ENCODE assay signal across 11 cellular contexts in the genomic region with DNA sequence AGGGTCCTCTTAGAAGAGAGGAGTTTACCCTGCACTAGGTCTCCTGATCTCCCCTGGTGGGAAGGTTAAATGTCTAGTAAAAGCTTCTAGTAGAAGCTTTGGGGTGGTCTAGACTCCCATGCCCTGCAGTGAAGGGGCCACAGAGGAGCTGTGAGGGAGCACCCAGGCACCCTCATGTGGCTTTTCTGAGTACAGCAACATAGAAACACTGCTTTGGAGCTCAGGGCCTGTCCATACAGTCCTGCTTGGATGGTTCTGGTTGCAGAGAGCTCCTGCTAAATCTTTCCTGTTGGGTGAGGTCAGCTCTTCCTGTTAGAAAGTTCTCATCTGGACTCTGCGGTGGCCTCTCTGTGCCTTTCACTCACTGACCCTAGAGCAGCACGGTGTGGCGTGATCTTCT. TPM values are rescaled to one million over a fixed set of nuclear protein-coding genes. Genes with fewer than 3 reads are reported as not detected.
DNase-seq lines count a peak whose midpoint lies in the region; ATAC-seq, FAIRE-seq and TF ChIP-seq lines count a peak whose summit lies in the region.
"Had no signal": no experiment of that assay in that cellular context is flagged by ENCODE, and none has a peak within 500 bp of the region (broad histone marks: within the 10 kb centered on the region; RNA-seq: fewer than 3 reads in every experiment).

No MANE protein-coding gene starts in this region.

- H3K4me1 Mint-ChIP-seq in CD4-positive, alpha-beta memory T cell, result no peaks in the 10 kb centered on the region
- H3K4me1 Mint-ChIP-seq: memory B cell had no signal

- no peak overlapping the region for H3K4me2 ChIP-seq in K562 (ENCODE audit: insufficient read depth, low read length)

- H3K4me1 ChIP-seq in K562 (replicated peaks in 1 of 2; ENCODE audit: control insufficient read depth in 2 of 2, insufficient read depth in 2 of 2, low read length in 2 of 2), result no peaks in the 10 kb centered on the region
- H3K4me1 ChIP-seq in right lobe of liver, result no peaks in the 10 kb centered on the region
- H3K4me1 ChIP-seq in CD4-positive, alpha-beta memory T cell (ENCODE audit: insufficient read depth, low read length), result no peaks in the 10 kb centered on the region
- no peaks in the 10 kb centered on the region for H3K4me1 ChIP-seq in suprapubic skin
- H3K4me1 ChIP-seq: stomach had no signal

- peaks cover 48 to 70% of the 10 kb centered on the region in 2 donors for H3K36me3 Mint-ChIP-seq in CD4-positive, alpha-beta memory T cell

- TF ChIP-seq CTCF in K562 (IDR thresholded peaks at IDR 0.05 in 2 of 3, conservative IDR thresholded peaks at IDR 0.05 in 1 of 3; ENCODE audit: insufficient read depth in 2 of 3, low read depth in 1 of 3, low read length in 3 of 3) (peak; percentile 28 to 64 (median 51)), right lobe of liver (IDR thresholded peaks at IDR 0.05) (peak in 2 of 4 donors; percentile 11 to 27), suprapubic skin (IDR thresholded peaks at IDR 0.05) (no peak)

- H3K27ac ChIP-seq in K562 (ENCODE audit: extremely low read depth, low read depth, low read length), result no peak overlapping the region
- no peak overlapping the region for H3K27ac ChIP-seq in right lobe of liver
- H3K27ac ChIP-seq in CD4-positive, alpha-beta memory T cell (ENCODE audit: low read depth, low read length), result no peak overlapping the region
- no peak overlapping the region for H3K27ac ChIP-seq in suprapubic skin
- H3K27ac ChIP-seq: stomach had no signal

- no peak for TF ChIP-seq EP300 in K562 (IDR thresholded peaks at IDR 0.05; ENCODE audit: low read length)
- no peak for TF ChIP-seq EP300 in suprapubic skin (IDR thresholded peaks at IDR 0.05)

- CTCF ChIA-PET in K562 (lab: Yijun Ruan, JAX; ENCODE audit: low intra/inter-chr PET ratio), result no interaction called here
- CTCF ChIA-PET in CD4-positive, alpha-beta memory T cell (lab: Charles Lee; ENCODE audit: partially characterized antibody), result interaction anchor here (1.0 to 2.0 kb wide), 6 partner anchors 8 to 137 kb away, joined by 3 to 9 read pairs (median 4); no protein-coding TSS in a partner anchor

- no peak overlapping the region for H2AFZ ChIP-seq in K562 (ENCODE audit: low read depth, low read length)

- H3K9me3 ChIP-seq in K562 (replicated peaks; ENCODE audit: control insufficient read depth, insufficient read depth, low read depth, low read length) (no peaks in the 10 kb centered on the region), right lobe of liver (no peaks in the 10 kb centered on the region), suprapubic skin (no peaks in the 10 kb centered on the region)
- no peaks in the 10 kb centered on the region for H3K9me3 ChIP-seq in CD4-positive, alpha-beta memory T cell (ENCODE audit: control insufficient read depth in 1 of 2, low read length in 2 of 2)
- H3K9me3 ChIP-seq: stomach had no signal

- no peaks in the 10 kb centered on the region for H3K27me3 ChIP-seq in K562 (ENCODE audit: control insufficient read depth in 2 of 2, insufficient read depth in 2 of 2, low read length in 2 of 2)
- H3K27me3 ChIP-seq in right lobe of liver, result no peaks in the 10 kb centered on the region
- H3K27me3 ChIP-seq in CD4-positive, alpha-beta memory T cell (ENCODE audit: insufficient read depth, low read length), result no peaks in the 10 kb centered on the region
- H3K27me3 ChIP-seq in suprapubic skin, result no peaks in the 10 kb centered on the region
- H3K27me3 ChIP-seq: stomach had no signal

- intact Hi-C loops in K562 (cut with micrococcal nuclease), result no loop called here
- intact Hi-C loops in right lobe of liver (cut with DNase I), result no loop called here
- intact Hi-C loops in CD4-positive, alpha-beta memory T cell (cut with micrococcal nuclease), result no loop called here

- FAIRE-seq in K562 (lab: Jason Lieb, UNC), result no peak

- H3K27ac Mint-ChIP-seq in CD4-positive, alpha-beta memory T cell, result peak overlapping the region in 1 of 7 donors; percentile 67
- H3K27ac Mint-ChIP-seq: memory B cell had no signal

- H3K4me3 ChIP-seq in K562 (no peak overlapping the region), right lobe of liver (no peak overlapping the region), suprapubic skin (no peak overlapping the region)
- H3K4me3 ChIP-seq in CD4-positive, alpha-beta memory T cell (ENCODE audit: low read length in 2 of 2), result no peak overlapping the region
- H3K4me3 ChIP-seq: stomach had no signal

- in situ Hi-C loops in K562 (cut with MboI), result no loop called here

- H4K20me1 ChIP-seq in K562 (replicated peaks; ENCODE audit: control insufficient read depth, insufficient read depth, low read length), result no peaks in the 10 kb centered on the region

- H3K4me3 Mint-ChIP-seq in CD4-positive, alpha-beta memory T cell, result no peak overlapping the region
- H3K4me3 Mint-ChIP-seq: memory B cell had no signal

- H3K36me3 ChIP-seq in K562 (ENCODE audit: control insufficient read depth, insufficient read depth, low read length) (no peaks in the 10 kb centered on the region), right lobe of liver (no peaks in the 10 kb centered on the region), suprapubic skin (peaks cover 48% of the 10 kb centered on the region)
- H3K36me3 ChIP-seq in CD4-positive, alpha-beta memory T cell (ENCODE audit: insufficient read depth, low read length), result peaks cover 23% of the 10 kb centered on the region

- no peaks in the 10 kb centered on the region for H3K27me3 Mint-ChIP-seq in CD4-positive, alpha-beta memory T cell
- H3K27me3 Mint-ChIP-seq: memory B cell had no signal

- POLR2A ChIA-PET in K562 (lab: Yijun Ruan, JAX), result interaction anchor here (1.2 kb wide), 1 partner anchor 18 kb away, joined by 5 read pairs; no protein-coding TSS in a partner anchor
- POLR2A ChIA-PET in CD4-positive, alpha-beta memory T cell (lab: Charles Lee; ENCODE audit: partially characterized antibody), result no interaction called here

- H3K9ac ChIP-seq in K562 (ENCODE audit: insufficient read depth in 1 of 2, low read depth in 2 of 2, low read length in 2 of 2), result no peak overlapping the region

- no TSS peak for BruUV-seq in K562 (replicated peaks; lab: Mats Ljungman, UMichigan)

- 77% methylated on average over 3 of the region's 3 CpGs for WGBS in K562 (ENCODE audit: insufficient coverage, low coverage, missing lambda C conversion rate)
- 62% methylated on average over 2 of the region's 3 CpGs for WGBS in right lobe of liver (ENCODE audit: insufficient coverage, low coverage, low lambda C conversion rate, missing lambda C conversion rate)
- WGBS in suprapubic skin, result 89% methylated on average over 3 of the region's 3 CpGs

- H3K79me2 ChIP-seq in K562 (ENCODE audit: control insufficient read depth, insufficient read depth, low read length), result no peaks in the 10 kb centered on the region

- TF ChIP-seq POLR2A in K562 (conservative IDR thresholded peaks at IDR 0.05) (no peak), right lobe of liver (IDR thresholded peaks at IDR 0.05) (no peak), suprapubic skin (IDR thresholded peaks at IDR 0.05) (no peak)

- H3K9me3 Mint-ChIP-seq in CD4-positive, alpha-beta memory T cell, result no peaks in the 10 kb centered on the region
- H3K9me3 Mint-ChIP-seq: memory B cell had no signal

- H3K9me1 ChIP-seq in K562 (ENCODE audit: control insufficient read depth, insufficient read depth, low read length), result no peaks in the 10 kb centered on the region

- ATAC-seq in K562 (peak; percentile 95), right lobe of liver (peak; percentile 37 to 70 (median 56)), HG03354 (IDR thresholded peaks at IDR 0.05; ENCODE audit: poor library complexity, severe bottlenecking, unreplicated experiment) (no peak)

- TF ChIP-seq RAD21 in K562 (CRISPR knock-in tag; conservative IDR thresholded peaks at IDR 0.05 in 1 of 2, IDR thresholded peaks at IDR 0.05 in 1 of 2), result peak; percentile 53 to 71

- DNase-seq in ELF-1 (ENCODE audit: low read depth, low spot score), result peak; percentile 37
- DNase-seq in HuH-7.5 (ENCODE audit: low spot score), result peak; percentile 53
- peak in 2 of 4 experiments; percentile 18 to 25 for DNase-seq in K562 (ENCODE audit: extremely low read depth in 1 of 4, low spot score in 3 of 4)
- DNase-seq in right lobe of liver, result no peak
- DNase-seq in CD4-positive, alpha-beta memory T cell, result no peak
- DNase-seq in suprapubic skin (ENCODE audit: low spot score in 2 of 2), result no peak
- DNase-seq in activated gamma-delta T cell (lab: John Stamatoyannopoulos, UW), result no peak
- DNase-seq: activated gamma-delta T cell treated with Interleukin-2 at 50 U/mL for 16 hours, stomach had no signal

TF ChIP-seq in K562, 482 proteins besides CTCF, POLR2A, EP300 and RAD21 (continues in another document):
- TF ChIP-seq ZNF444 (CRISPR knock-in tag; IDR thresholded peaks at IDR 0.05), result no peak
- no peak for TF ChIP-seq SRSF3 (IDR thresholded peaks at IDR 0.05; ENCODE audit: insufficient read depth, low read length)
- no peak for TF ChIP-seq TEAD1 (CRISPR knock-in tag; IDR thresholded peaks at IDR 0.05)
- no peak for TF ChIP-seq ZNF212 (CRISPR knock-in tag; IDR thresholded peaks at IDR 0.05)

RNA-seq across cellular contexts. Expression of a gene that starts 47.8 kb away (rescaled TPM):
- total RNA-seq in K562 (2011; cell fraction: chromatin; rRNA removed; ENCODE audit: low replicate concordance), result 4.3 TPM in 2 replicates
- total RNA-seq in K562 (2011; cell fraction: nucleolus; rRNA removed), result 1.6 and 2.2 TPM in 2 replicates
- 2.6 and 4.7 TPM in 2 replicates for total RNA-seq in K562 (2011; cell fraction: nucleoplasm; rRNA removed)
- total RNA-seq in K562 (2014; rRNA removed) (11.1 and 17.3 TPM in 2 replicates), K562 (2014; rRNA removed; fragmentation: Illumina TruSeq; extraction: Trizol) (13.6 and 14.1 TPM in 2 replicates), K562 (2015; rRNA removed; fragmentation: Illumina TruSeq; extraction: Trizol) (12.2 and 13.8 TPM in 2 replicates), K562 (2021) (12.3 and 14.7 TPM in 2 replicates), right lobe of liver (1 to 10 TPM; 1.5 to 3.3 (median 2.6) TPM), suprapubic skin (10 to 100 TPM; 21.4 to 79.9 (median 28.5) TPM)
- polyA plus RNA-seq in K562 (2011; rRNA removed) (4.9 and 10.2 TPM in 2 replicates), K562 (2014; fragmentation: Illumina TruSeq; extraction: Trizol) (12.3 and 14.2 TPM in 2 replicates), K562 (2014; fragmentation: Nextera tagmentation; extraction: Ambion mirVana) (1 to 10 TPM; 1.6 to 4.0 TPM), K562 (2014; rRNA removed) (9.9 and 10.2 TPM in 2 replicates)
- polyA plus RNA-seq in K562 (2011; cell fraction: cytosol; rRNA removed), result 3.6 and 3.7 TPM in 2 replicates
- polyA plus RNA-seq in K562 (2011; cell fraction: nucleus; rRNA removed), result 2.3 and 3.5 TPM in 2 replicates
- 9.7 and 14.9 TPM in 2 replicates for polyA plus RNA-seq in K562 (2012)
- 6.3 and 10.9 TPM in 2 replicates for polyA minus RNA-seq in K562 (2011; rRNA and poly(A)+ RNA removed)
- 1.7 and 5.5 TPM in 2 replicates for polyA minus RNA-seq in K562 (2011; cell fraction: cytosol; rRNA and poly(A)+ RNA removed)
- polyA minus RNA-seq in K562 (2011; cell fraction: nucleus; rRNA and poly(A)+ RNA removed), result 1.3 and 1.4 TPM in 2 replicates
- total RNA-seq in CD4-positive, alpha-beta memory T cell, result 10 to 100 TPM; 22.7 to 32.5 TPM
- polyA plus RNA-seq in CD4-positive, alpha-beta memory T cell, result 10 to 100 TPM; 20.6 to 24.3 TPM

Comparison
In these comparisons a context has a peak if more than half of its experiments do, and no peak if none do; other contexts are left out.
1. DNase-seq: peak in ELF-1 (single experiment) and HuH-7.5 (single experiment); none in right lobe of liver (0 of 3), CD4-positive, alpha-beta memory T cell (0 of 5), suprapubic skin (0 of 2) and activated gamma-delta T cell (single experiment).
2. CTCF ChIP-seq: peak in K562 (3 of 3); none in suprapubic skin (0 of 2).